In genomic region chr1:167219646-167220536, GRCh38 we compare ENCODE assay signal across 8 cellular contexts. TPM values are rescaled to one million over a fixed set of nuclear protein-coding genes. Genes with fewer than 3 reads are reported as not detected.
DNase-seq lines count a peak whose midpoint lies in the region; ATAC-seq, FAIRE-seq and TF ChIP-seq lines count a peak whose summit lies in the region.

No MANE protein-coding gene starts in this region.

- peaks cover 5% of the 10 kb centered on the region for H3K36me3 Mint-ChIP-seq in activated naive CD8-positive, alpha-beta T cell treated with anti-CD3 and anti-CD28 coated beads, Interleukin-2, amount 50 U/mL, for 24 hours (ENCODE audit: low read depth)

- TF ChIP-seq CTCF in SU-DHL-6 (IDR thresholded peaks at IDR 0.05; ENCODE audit: insufficient read depth, low read length, poor library complexity, severe bottlenecking): no peak
- peak in 2 of 9 donors; percentile 20 to 32 for TF ChIP-seq CTCF in heart right ventricle (IDR thresholded peaks at IDR 0.05)
- TF ChIP-seq CTCF in upper lobe of left lung (IDR thresholded peaks at IDR 0.05): no peak

- peak overlapping the region; percentile 96 for H3K9ac ChIP-seq in SU-DHL-6 (ENCODE audit: low read length)

- FAIRE-seq in GM12892 (lab: Jason Lieb, UNC): peak; percentile 14

- no peaks in the 10 kb centered on the region for H3K79me2 ChIP-seq in SU-DHL-6 (ENCODE audit: insufficient read depth, low read length)

- H3K4me1 ChIP-seq in heart right ventricle (peaks cover 6 to 32% (median 28%) of the 10 kb centered on the region in 9 donors), upper lobe of left lung (peaks cover 15 to 22% (median 20%) of the 10 kb centered on the region in 4 donors)

- H3K4me2 ChIP-seq in SU-DHL-6 (ENCODE audit: low read depth, low read length, poor library complexity, severe bottlenecking): peak overlapping the region; percentile 97

- H3K27ac ChIP-seq in SU-DHL-6 (ENCODE audit: low read depth, low read length) (peak overlapping the region; percentile 99), heart right ventricle (peak overlapping the region in 9 of 10 donors; percentile 59 to 95 (median 73)), upper lobe of left lung (peak overlapping the region; percentile 56 to 97 (median 84))

- peak overlapping the region; percentile 98 for H3K27ac Mint-ChIP-seq in activated naive CD8-positive, alpha-beta T cell treated with anti-CD3 and anti-CD28 coated beads, Interleukin-2, amount 50 U/mL, for 24 hours

- TF ChIP-seq POLR2A in GM12892 (IDR thresholded peaks at IDR 0.05; ENCODE audit: low read depth, low read length): peak; percentile 56; the same call in 1 of the 2 replicates
- peak; percentile 33 to 58 (median 42) for TF ChIP-seq POLR2A in upper lobe of left lung (IDR thresholded peaks at IDR 0.05)

- peaks cover 3% of the 10 kb centered on the region for H3K9me3 Mint-ChIP-seq in activated naive CD8-positive, alpha-beta T cell treated with anti-CD3 and anti-CD28 coated beads, Interleukin-2, amount 50 U/mL, for 24 hours

- intact Hi-C loops in heart right ventricle (cut with DNase I): loop anchor here in 9 of 10 donors (2.0 to 10.0 kb wide), 5 partner anchors 145 to 322 kb away; no protein-coding TSS in a partner anchor
- intact Hi-C loops in posterior vena cava (cut with DNase I): no loop called here

- peaks cover 2% of the 10 kb centered on the region for H3K27me3 Mint-ChIP-seq in activated naive CD8-positive, alpha-beta T cell treated with anti-CD3 and anti-CD28 coated beads, Interleukin-2, amount 50 U/mL, for 24 hours

- H3K4me3 Mint-ChIP-seq in activated naive CD8-positive, alpha-beta T cell treated with anti-CD3 and anti-CD28 coated beads, Interleukin-2, amount 50 U/mL, for 24 hours: peak overlapping the region; percentile 95

- peaks cover 25% of the 10 kb centered on the region for H3F3A ChIP-seq in SU-DHL-6 (ENCODE audit: insufficient read depth)

- H3K4me3 ChIP-seq in SU-DHL-6 (ENCODE audit: insufficient read depth, low read length, poor library complexity, severe bottlenecking): peak overlapping the region; percentile 93
- peak overlapping the region; percentile 56 to 99 (median 84) for H3K4me3 ChIP-seq in heart right ventricle
- H3K4me3 ChIP-seq in upper lobe of left lung: peak overlapping the region; percentile 36 to 93 (median 89)

- H3K36me3 ChIP-seq in SU-DHL-6 (ENCODE audit: low read length) (no peaks in the 10 kb centered on the region), heart right ventricle (no peaks in the 10 kb centered on the region), upper lobe of left lung (no peaks in the 10 kb centered on the region)

- peaks cover 42% of the 10 kb centered on the region for H3K4me1 Mint-ChIP-seq in activated naive CD8-positive, alpha-beta T cell treated with anti-CD3 and anti-CD28 coated beads, Interleukin-2, amount 50 U/mL, for 24 hours

- H3K9me3 ChIP-seq in SU-DHL-6 (ENCODE audit: insufficient read depth, low read length) (no peaks in the 10 kb centered on the region), heart right ventricle (peaks cover 0 to 5% (median 0%) of the 10 kb centered on the region in 11 donors), upper lobe of left lung (no peaks in the 10 kb centered on the region)

- no peaks in the 10 kb centered on the region for H4K20me1 ChIP-seq in SU-DHL-6 (ENCODE audit: low read depth, low read length)

- 1% methylated on average over 55 of the region's 55 CpGs for WGBS in heart right ventricle, 2 donors
- 1% methylated on average over 36 to 54 of the region's 55 CpGs for WGBS in upper lobe of left lung, 2 donors

- ATAC-seq in HG02798 (IDR thresholded peaks at IDR 0.05; ENCODE audit: poor library complexity, unreplicated experiment) (peak; percentile 27), heart right ventricle (peak; percentile 22 to 73 (median 60)), upper lobe of left lung (ENCODE audit: low FRiP score in 2 of 2) (peak; percentile 80 to 81)
- peak; percentile 50 for ATAC-seq in activated naive CD8-positive, alpha-beta T cell treated with anti-CD3 and anti-CD28 coated beads, Interleukin-2, amount 50 U/mL, for 24 hours

- TF ChIP-seq EP300 in upper lobe of left lung (IDR thresholded peaks at IDR 0.05): no peak

- no peaks in the 10 kb centered on the region for H3K9me2 ChIP-seq in SU-DHL-6 (replicated peaks; ENCODE audit: insufficient read depth, low read length)

- H2AFZ ChIP-seq in SU-DHL-6 (ENCODE audit: low read depth, low read length, severe bottlenecking): peak overlapping the region; percentile 90

- DNase-seq in GM12892 (ENCODE audit: insufficient read length): peak; percentile 25
- DNase-seq in NCI-H1417 treated with DMSO at 0.1 percent for 48 hours (lab: John Stamatoyannopoulos, UW): peak; percentile 78
- peak; percentile 90 for DNase-seq in activated naive CD8-positive, alpha-beta T cell treated with anti-CD3 and anti-CD28 coated beads, Interleukin-2, amount 50 U/mL, for 24 hours
- DNase-seq in heart right ventricle: peak; percentile 80 to 84
- peak; percentile 90 for DNase-seq in posterior vena cava (ENCODE audit: low spot score)
- peak; percentile 90 to 92 for DNase-seq in upper lobe of left lung

- H3K27me3 ChIP-seq in SU-DHL-6 (ENCODE audit: low read length): no peaks in the 10 kb centered on the region
- no peaks in the 10 kb centered on the region for H3K27me3 ChIP-seq in heart right ventricle
- H3K27me3 ChIP-seq in upper lobe of left lung: no peaks in the 10 kb centered on the region

RNA-seq across cellular contexts. Expression of gene POU2F1, which starts 0.8 kb away (rescaled TPM):
- 8.3 TPM for polyA plus RNA-seq in GM12892 (2012; ENCODE audit: missing spikeins)
- total RNA-seq in heart right ventricle: 10 to 100 TPM in 6 of 10 donors, 1 to 10 TPM in 4; 6.2 to 13.9 (median 10.4) TPM
- 1 to 10 TPM; 1.3 to 2.0 TPM for polyA plus RNA-seq in heart right ventricle
- total RNA-seq in posterior vena cava: 10 to 100 TPM; 19.2 to 21.1 TPM
- total RNA-seq in upper lobe of left lung: 10 to 100 TPM in 5 of 6 donors, 1 to 10 TPM in 1; 9.1 to 26.8 (median 15.6) TPM

Comparison
In these comparisons a context has a peak if more than half of its experiments do, and no peak if none do; other contexts are left out.
1. Peak in every context shown above with its lines: DNase-seq, ATAC-seq, H3K4me3 ChIP-seq and H3K27ac ChIP-seq.
2. DNase-seq: peak in every context shown above with its lines; median percentile 91 in upper lobe of left lung; 90 in activated naive CD8-positive, alpha-beta T cell treated with anti-CD3 and anti-CD28 coated beads, Interleukin-2, amount 50 U/mL, for 24 hours; 90 in posterior vena cava; 82 in heart right ventricle; 78 in NCI-H1417 treated with DMSO at 0.1 percent for 48 hours; 25 in GM12892.
3. ATAC-seq: peak in every context shown above with its lines; median percentile 80 in upper lobe of left lung; 60 in heart right ventricle; 50 in activated naive CD8-positive, alpha-beta T cell treated with anti-CD3 and anti-CD28 coated beads, Interleukin-2, amount 50 U/mL, for 24 hours; 27 in HG02798.
4. intact Hi-C loops: an anchor here in heart right ventricle (2.0 to 10.0 kb wide); none called in posterior vena cava.